13 cellular contexts compared by ENCODE assay signal in the genomic region with DNA sequence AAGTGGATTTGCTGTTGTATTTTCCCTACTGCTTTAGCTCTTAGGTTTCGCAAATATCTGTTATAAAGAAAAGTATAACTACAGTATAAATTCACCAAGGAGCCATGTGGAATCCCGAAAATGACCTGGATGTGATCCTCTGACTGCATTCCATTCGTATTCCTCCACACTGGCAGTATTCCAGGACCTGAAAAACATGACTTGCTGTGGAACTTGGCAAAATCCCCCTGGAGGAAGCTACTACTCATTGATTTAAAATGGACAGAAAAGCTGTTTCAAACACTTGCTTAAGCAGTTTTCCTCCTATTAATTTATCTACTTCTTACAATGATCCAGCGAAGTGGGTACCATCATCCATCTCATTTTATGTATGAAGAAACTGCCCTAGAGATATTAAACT. TPM values are rescaled to one million over a fixed set of nuclear protein-coding genes. Genes with fewer than 3 reads are reported as not detected.
DNase-seq lines count a peak whose midpoint lies in the region; ATAC-seq, FAIRE-seq and TF ChIP-seq lines count a peak whose summit lies in the region.
"Had no signal": no experiment of that assay in that cellular context is flagged by ENCODE, and none has a peak within 500 bp of the region (broad histone marks: within the 10 kb centered on the region; RNA-seq: fewer than 3 reads in every experiment).

No MANE protein-coding gene starts in this region.

- H3K36me3 Mint-ChIP-seq in mesothelial cell of epicardium, result no peaks in the 10 kb centered on the region
- H3K36me3 Mint-ChIP-seq: brain, CD14-positive monocyte had no signal

- H3K9me3 Mint-ChIP-seq in mesothelial cell of epicardium, result peaks cover 4% of the 10 kb centered on the region
- H3K9me3 Mint-ChIP-seq: brain had no signal

- peak overlapping the region; percentile 5 for H3K27ac Mint-ChIP-seq in mesothelial cell of epicardium
- H3K27ac Mint-ChIP-seq: brain, CD14-positive monocyte had no signal

- no peak for FAIRE-seq in GM19239 (lab: Jason Lieb, UNC)

- no peak for ATAC-seq in HG03432 (IDR thresholded peaks at IDR 0.05; ENCODE audit: unreplicated experiment)
- ATAC-seq in GM21390 (IDR thresholded peaks at IDR 0.05; ENCODE audit: unreplicated experiment), result no peak
- ATAC-seq: heart left ventricle had no signal

- DNase-seq in AG09319 (ENCODE audit: extremely low read depth, low read depth) (peak; percentile 27), LoVo (ENCODE audit: low spot score) (peak; percentile 27), coronary artery (ENCODE audit: low spot score) (no peak), mesothelial cell of epicardium (ENCODE audit: low spot score in 2 of 2, unreplicated experiment in 2 of 2) (no peak), SIG-M5 treated with dmso at 0.1 percent for 504 hours (lab: John Stamatoyannopoulos, UW; ENCODE audit: unreplicated experiment) (no peak), GM19239 (ENCODE audit: insufficient read length, low spot score) (no peak)
- DNase-seq: heart left ventricle, NCI-H1694, sigmoid colon had no signal

- TF ChIP-seq CTCF in AG09319 (IDR thresholded peaks at IDR 0.05; ENCODE audit: low read depth, low read length), result no peak
- TF ChIP-seq CTCF in coronary artery (IDR thresholded peaks at IDR 0.05), result no peak
- TF ChIP-seq CTCF in mesothelial cell of epicardium (IDR thresholded peaks at IDR 0.05; ENCODE audit: unreplicated experiment), result no peak

- peak overlapping the region in 1 of 2 donors; percentile 44 for H3K27ac ChIP-seq in coronary artery
- H3K27ac ChIP-seq: heart left ventricle, sigmoid colon had no signal

- H3K4me1 Mint-ChIP-seq in mesothelial cell of epicardium, result peaks cover 16% of the 10 kb centered on the region
- H3K4me1 Mint-ChIP-seq: brain, CD14-positive monocyte had no signal

- peak overlapping the region; percentile 22 for H3K4me3 ChIP-seq in coronary artery
- H3K4me3 ChIP-seq: heart left ventricle, sigmoid colon had no signal

- peaks cover 32% of the 10 kb centered on the region for H3K27me3 Mint-ChIP-seq in mesothelial cell of epicardium (ENCODE audit: low read depth)

- H3K4me3 Mint-ChIP-seq in mesothelial cell of epicardium, result no peak overlapping the region
- H3K4me3 Mint-ChIP-seq: brain, CD14-positive monocyte had no signal

RNA-seq across cellular contexts. Expression of a gene that starts 13.3 kb away (rescaled TPM):
- total RNA-seq in mesothelial cell of epicardium, result 7.4 to 8.7 TPM (median 7.7 TPM) in 3 replicates

RNA-seq across cellular contexts. Expression of a gene that starts 54.3 kb away (rescaled TPM):
- total RNA-seq in mesothelial cell of epicardium, result 4.8 to 5.2 TPM (median 5.1 TPM) in 3 replicates

Comparison
In these comparisons a context has a peak if more than half of its experiments do, and no peak if none do; other contexts are left out.
1. DNase-seq: peak in AG09319 (single experiment) and LoVo (single experiment); none in coronary artery (single experiment), mesothelial cell of epicardium (0 of 2), SIG-M5 treated with dmso at 0.1 percent for 504 hours (single experiment) and GM19239 (single experiment).